1 cellular context compared by ENCODE assay signal in genomic region chr9:133738039-133738805, GRCh38.
A peak's percentile ranks its signal among the peaks of the same experiment; 100 is the strongest.
TF ChIP-seq lines count a peak whose summit lies in the region.

Gene SARDH, minus strand, starts transcription at chr9:133738352. Its CDS starts 4,179 bp downstream, at chr9:133734173.

TF ChIP-seq in HepG2, 621 proteins besides CTCF, POLR2A, EP300 and RAD21 (continued from another document and continues in another):
- no peak for TF ChIP-seq HOMEZ (CRISPR knock-in tag; IDR thresholded peaks at IDR 0.05; ENCODE audit: low read depth)
- 0 out of 2 replicates have a peak, but pooled peaks have one; percentile 20 for TF ChIP-seq ZBTB4 (CRISPR knock-in tag; IDR thresholded peaks at IDR 0.05; ENCODE audit: borderline replicate concordance)
- TF ChIP-seq POGK (CRISPR knock-in tag; conservative IDR thresholded peaks at IDR 0.05), result 0 out of 2 replicates have a peak, but pooled peaks have one; percentile 13
- no peak for TF ChIP-seq TCF7L2 (IDR thresholded peaks at IDR 0.05; ENCODE audit: low read depth, low read length)
- no peak for TF ChIP-seq SCMH1 (CRISPR knock-in tag; IDR thresholded peaks at IDR 0.05; ENCODE audit: borderline replicate concordance)
- no peak for TF ChIP-seq ATF4 (CRISPR knock-in tag; IDR thresholded peaks at IDR 0.05)
- peak; percentile 62; the same call in 1 of the 2 replicates for TF ChIP-seq ZNF782 (CRISPR knock-in tag; IDR thresholded peaks at IDR 0.05; ENCODE audit: borderline replicate concordance)
- no peak; the same call in 1 of the 2 replicates for TF ChIP-seq ZNF605 (CRISPR knock-in tag; IDR thresholded peaks at IDR 0.05)
- TF ChIP-seq TGIF2 (CRISPR knock-in tag; IDR thresholded peaks at IDR 0.05), result no peak
- no peak for TF ChIP-seq ZNF468 (CRISPR knock-in tag; IDR thresholded peaks at IDR 0.05)
- no peak for TF ChIP-seq ATF7 (IDR thresholded peaks at IDR 0.05)
- TF ChIP-seq ATF7 (CRISPR knock-in tag; IDR thresholded peaks at IDR 0.05), result peak; percentile 31; the same call in 1 of the 2 replicates
- no peak for TF ChIP-seq TFE3 (CRISPR knock-in tag; IDR thresholded peaks at IDR 0.05)
- TF ChIP-seq FIP1L1 (IDR thresholded peaks at IDR 0.05; ENCODE audit: borderline replicate concordance, insufficient read depth, low read depth, low read length), result no peak
- TF ChIP-seq TBX3 (IDR thresholded peaks at IDR 0.05; ENCODE audit: borderline replicate concordance), result no peak
- TF ChIP-seq ZFYVE20 (CRISPR knock-in tag; IDR thresholded peaks at IDR 0.05; ENCODE audit: borderline replicate concordance, low read depth), result no peak
- TF ChIP-seq ZNF18 (CRISPR knock-in tag; IDR thresholded peaks at IDR 0.05; ENCODE audit: insufficient replicate concordance), result peak; percentile 14
- TF ChIP-seq ZNF143 (CRISPR knock-in tag; IDR thresholded peaks at IDR 0.05), result no peak
- TF ChIP-seq ZNF142 (CRISPR knock-in tag; IDR thresholded peaks at IDR 0.05), result no peak
- TF ChIP-seq ZNF629 (CRISPR knock-in tag; conservative IDR thresholded peaks at IDR 0.05), result no peak
- TF ChIP-seq MAFK (conservative IDR thresholded peaks at IDR 0.05 in 1 of 2, IDR thresholded peaks at IDR 0.05 in 1 of 2; ENCODE audit: low read length in 2 of 2), result no peak
- TF ChIP-seq MXD1 (CRISPR knock-in tag; IDR thresholded peaks at IDR 0.05), result peak; percentile 87
- no peak for TF ChIP-seq PLRG1 (conservative IDR thresholded peaks at IDR 0.05)
- TF ChIP-seq ZNF790 (CRISPR knock-in tag; IDR thresholded peaks at IDR 0.05; ENCODE audit: borderline replicate concordance), result peak; percentile 65; the same call in 1 of the 2 replicates
- TF ChIP-seq THYN1 (CRISPR knock-in tag; IDR thresholded peaks at IDR 0.05; ENCODE audit: borderline replicate concordance, low read depth), result no peak
- TF ChIP-seq GATA4 (IDR thresholded peaks at IDR 0.05; ENCODE audit: borderline replicate concordance, low read depth), result peak; percentile 72; the same call in 1 of the 2 replicates
- TF ChIP-seq SOX5 (CRISPR knock-in tag; IDR thresholded peaks at IDR 0.05; ENCODE audit: borderline replicate concordance), result peak; percentile 42; the same call in 1 of the 2 replicates
- no peak for TF ChIP-seq ZNF260 (CRISPR knock-in tag; IDR thresholded peaks at IDR 0.05; ENCODE audit: borderline replicate concordance, low read depth)
- no peak for TF ChIP-seq NFIC (IDR thresholded peaks at IDR 0.05; ENCODE audit: low read length)
- TF ChIP-seq MEIS2 (CRISPR knock-in tag; IDR thresholded peaks at IDR 0.05), result no peak; the same call in 1 of the 2 replicates
- no peak for TF ChIP-seq MLXIP (CRISPR knock-in tag; IDR thresholded peaks at IDR 0.05; ENCODE audit: borderline replicate concordance)
